14 cellular contexts compared by ENCODE assay signal in the genomic region with DNA sequence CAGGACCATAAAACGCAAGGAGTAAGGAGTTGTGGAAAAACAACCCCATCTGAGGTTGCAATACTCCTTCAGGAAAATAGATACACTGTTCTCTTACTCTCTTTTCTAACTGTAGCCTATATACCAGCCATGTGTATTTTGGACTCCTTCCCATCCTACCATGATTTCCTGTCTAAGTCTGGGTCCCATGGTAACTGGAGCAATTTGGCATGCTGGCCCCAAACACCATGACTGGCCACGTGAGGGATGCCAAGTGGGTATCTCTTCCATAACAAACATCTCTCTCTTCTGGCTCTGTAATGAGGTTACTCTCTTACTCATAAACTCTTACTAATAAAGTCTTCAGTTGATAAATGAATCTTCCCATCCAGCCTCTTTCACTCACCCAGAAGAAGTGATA. TPM values are rescaled to one million over a fixed set of nuclear protein-coding genes. Genes with fewer than 3 reads are reported as not detected.
DNase-seq lines count a peak whose midpoint lies in the region; ATAC-seq and TF ChIP-seq lines count a peak whose summit lies in the region.
"Had no signal": no experiment of that assay in that cellular context is flagged by ENCODE, and none has a peak within 500 bp of the region (broad histone marks: within the 10 kb centered on the region; RNA-seq: fewer than 3 reads in every experiment).

No MANE protein-coding gene starts in this region.

- H3K27ac Mint-ChIP-seq in MCF 10A (ENCODE audit: low read depth, unreplicated experiment) = no peak overlapping the region
- no peak overlapping the region for H3K27ac Mint-ChIP-seq in activated naive CD4-positive, alpha-beta T cell treated with anti-CD3 and anti-CD28 coated beads for 36 hours
- H3K27ac Mint-ChIP-seq in stimulated activated memory B cell treated with anti-CD40 and anti-IgM and Interleukin-4, amounts not matched to agents 10 μg/mL and 1 μg/mL and 100 μg/mL, for 72 hours = no peak overlapping the region
- H3K27ac Mint-ChIP-seq: activated naive CD4-positive, alpha-beta T cell treated with anti-CD3 and anti-CD28 coated beads, Interleukin-2, amount 50 U/mL, for 24 hours; endodermal cell had no signal

- TF ChIP-seq CTCF in MCF 10A (IDR thresholded peaks at IDR 0.05; ENCODE audit: unreplicated experiment) = no peak
- TF ChIP-seq CTCF in breast epithelium (IDR thresholded peaks at IDR 0.05) = no peak
- no peak for TF ChIP-seq CTCF in colonic mucosa (IDR thresholded peaks at IDR 0.05)
- no peak for TF ChIP-seq CTCF in upper lobe of left lung (IDR thresholded peaks at IDR 0.05)

- CTCF ChIA-PET in MCF 10A (lab: Yijun Ruan, JAX) = interaction anchor here (0.8 kb wide), 1 partner anchor 564 kb away, joined by 3 read pairs; no protein-coding TSS in a partner anchor
- CTCF ChIA-PET in activated naive CD4-positive, alpha-beta T cell treated with anti-CD3 and anti-CD28 coated beads for 36 hours (lab: Charles Lee) = no interaction called here

- WGBS in aorta, 2 donors = 3 to 5% methylated on average over 2 of the region's 2 CpGs
- 46 to 60% methylated on average over 2 of the region's 2 CpGs for WGBS in upper lobe of left lung, 2 donors

- POLR2A ChIA-PET in MCF 10A (lab: Yijun Ruan, JAX) = no interaction called here

- H3K9me3 Mint-ChIP-seq in MCF 10A (ENCODE audit: unreplicated experiment) = no peaks in the 10 kb centered on the region
- no peaks in the 10 kb centered on the region for H3K9me3 Mint-ChIP-seq in activated naive CD4-positive, alpha-beta T cell treated with anti-CD3 and anti-CD28 coated beads for 36 hours
- H3K9me3 Mint-ChIP-seq in stimulated activated memory B cell treated with anti-CD40 and anti-IgM and Interleukin-4, amounts not matched to agents 10 μg/mL and 1 μg/mL and 100 μg/mL, for 72 hours = no peaks in the 10 kb centered on the region
- H3K9me3 Mint-ChIP-seq: activated naive CD4-positive, alpha-beta T cell treated with anti-CD3 and anti-CD28 coated beads, Interleukin-2, amount 50 U/mL, for 24 hours; endodermal cell had no signal

- H3K4me3 Mint-ChIP-seq in MCF 10A (ENCODE audit: unreplicated experiment) = no peak overlapping the region
- no peak overlapping the region for H3K4me3 Mint-ChIP-seq in activated naive CD4-positive, alpha-beta T cell treated with anti-CD3 and anti-CD28 coated beads for 36 hours
- no peak overlapping the region for H3K4me3 Mint-ChIP-seq in stimulated activated memory B cell treated with anti-CD40 and anti-IgM and Interleukin-4, amounts not matched to agents 10 μg/mL and 1 μg/mL and 100 μg/mL, for 72 hours
- H3K4me3 Mint-ChIP-seq: activated naive CD4-positive, alpha-beta T cell treated with anti-CD3 and anti-CD28 coated beads, Interleukin-2, amount 50 U/mL, for 24 hours; endodermal cell had no signal

- H3K9ac ChIP-seq in colonic mucosa (ENCODE audit: low read depth in 2 of 2, low read length in 2 of 2) = no peak overlapping the region
- H3K9ac ChIP-seq: BLaER1 had no signal

- H3K36me3 Mint-ChIP-seq in MCF 10A (ENCODE audit: insufficient read depth, unreplicated experiment) = no peaks in the 10 kb centered on the region
- H3K36me3 Mint-ChIP-seq in activated naive CD4-positive, alpha-beta T cell treated with anti-CD3 and anti-CD28 coated beads for 36 hours (ENCODE audit: low read depth) = no peaks in the 10 kb centered on the region
- H3K36me3 Mint-ChIP-seq in stimulated activated memory B cell treated with anti-CD40 and anti-IgM and Interleukin-4, amounts not matched to agents 10 μg/mL and 1 μg/mL and 100 μg/mL, for 72 hours = no peaks in the 10 kb centered on the region
- H3K36me3 Mint-ChIP-seq: activated naive CD4-positive, alpha-beta T cell treated with anti-CD3 and anti-CD28 coated beads, Interleukin-2, amount 50 U/mL, for 24 hours had no signal

- H3K4me1 Mint-ChIP-seq in MCF 10A (ENCODE audit: insufficient read depth, unreplicated experiment) = peaks cover 17% of the 10 kb centered on the region
- H3K4me1 Mint-ChIP-seq in activated naive CD4-positive, alpha-beta T cell treated with anti-CD3 and anti-CD28 coated beads for 36 hours (ENCODE audit: low read depth) = peaks cover 27% of the 10 kb centered on the region
- H3K4me1 Mint-ChIP-seq in stimulated activated memory B cell treated with anti-CD40 and anti-IgM and Interleukin-4, amounts not matched to agents 10 μg/mL and 1 μg/mL and 100 μg/mL, for 72 hours = peaks cover 26% of the 10 kb centered on the region
- H3K4me1 Mint-ChIP-seq: activated naive CD4-positive, alpha-beta T cell treated with anti-CD3 and anti-CD28 coated beads, Interleukin-2, amount 50 U/mL, for 24 hours had no signal

- H3K27me3 ChIP-seq in breast epithelium (no peaks in the 10 kb centered on the region), colonic mucosa (no peaks in the 10 kb centered on the region), aorta (ENCODE audit: control insufficient read depth in 1 of 2, insufficient read depth in 2 of 2, low read length in 1 of 2) (no peaks in the 10 kb centered on the region), upper lobe of left lung (no peaks in the 10 kb centered on the region)
- H3K27me3 ChIP-seq: BLaER1, neutrophil, uterus had no signal

- H3K27ac ChIP-seq in breast epithelium = no peak overlapping the region
- H3K27ac ChIP-seq in colonic mucosa = peak overlapping the region; percentile 54
- H3K27ac ChIP-seq in aorta (ENCODE audit: low read depth in 1 of 2, low read length in 2 of 2) = peak overlapping the region in 1 of 2 donors; percentile 34
- no peak overlapping the region for H3K27ac ChIP-seq in upper lobe of left lung
- H3K27ac ChIP-seq: BLaER1, neutrophil had no signal

- TF ChIP-seq POLR2A in breast epithelium (IDR thresholded peaks at IDR 0.05) (no peak), upper lobe of left lung (IDR thresholded peaks at IDR 0.05) (no peak)

- BruUV-seq in MCF 10A (replicated peaks; lab: Mats Ljungman, UMichigan) = no TSS peak

- TF ChIP-seq EP300 in upper lobe of left lung (IDR thresholded peaks at IDR 0.05) = no peak

- intact Hi-C loops in MCF 10A (cut with micrococcal nuclease) (no loop called here), breast epithelium (cut with DNase I; ENCODE audit: low total_unique reads) (no loop called here), colonic mucosa (cut with DNase I) (no loop called here), aorta (cut with DNase I) (no loop called here)
- intact Hi-C loops in activated naive CD4-positive, alpha-beta T cell treated with anti-CD3 and anti-CD28 coated beads for 36 hours (cut with micrococcal nuclease) = no loop called here

- DNase-seq in MCF 10A (ENCODE audit: unreplicated experiment) (peak; percentile 77), breast epithelium (ENCODE audit: low spot score in 2 of 2) (no peak), NCI-H748 (lab: John Stamatoyannopoulos, UW; ENCODE audit: unreplicated experiment) (peak; percentile 86), colonic mucosa (peak; percentile 42), aorta (peak in 1 of 2 donors; percentile 73), upper lobe of left lung (no peak)
- no peak for DNase-seq in activated naive CD4-positive, alpha-beta T cell treated with anti-CD3 and anti-CD28 coated beads for 36 hours
- DNase-seq: activated CD4-positive, alpha-beta T cell treated with anti-CD3 and anti-CD28 coated beads for 4 hours; endodermal cell; uterus had no signal

- H3K27me3 Mint-ChIP-seq in MCF 10A (ENCODE audit: insufficient read depth, unreplicated experiment) = peaks cover 7% of the 10 kb centered on the region
- peaks cover 12% of the 10 kb centered on the region for H3K27me3 Mint-ChIP-seq in activated naive CD4-positive, alpha-beta T cell treated with anti-CD3 and anti-CD28 coated beads for 36 hours (ENCODE audit: low read depth)
- no peaks in the 10 kb centered on the region for H3K27me3 Mint-ChIP-seq in stimulated activated memory B cell treated with anti-CD40 and anti-IgM and Interleukin-4, amounts not matched to agents 10 μg/mL and 1 μg/mL and 100 μg/mL, for 72 hours
- H3K27me3 Mint-ChIP-seq: activated naive CD4-positive, alpha-beta T cell treated with anti-CD3 and anti-CD28 coated beads, Interleukin-2, amount 50 U/mL, for 24 hours had no signal

- peak; percentile 53 for ATAC-seq in aorta (ENCODE audit: low FRiP score)
- no peak for ATAC-seq in upper lobe of left lung (ENCODE audit: low FRiP score in 2 of 2)
- ATAC-seq in stimulated activated memory B cell treated with anti-CD40 and anti-IgM and Interleukin-4, amounts not matched to agents 10 μg/mL and 1 μg/mL and 100 μg/mL, for 72 hours = no peak

- H3K4me3 ChIP-seq in breast epithelium = no peak overlapping the region
- H3K4me3 ChIP-seq in colonic mucosa = no peak overlapping the region
- H3K4me3 ChIP-seq in aorta (ENCODE audit: low read length in 2 of 2) = no peak overlapping the region
- no peak overlapping the region for H3K4me3 ChIP-seq in upper lobe of left lung
- H3K4me3 ChIP-seq: BLaER1, uterus had no signal

- H3K9me3 ChIP-seq in breast epithelium (no peaks in the 10 kb centered on the region), colonic mucosa (no peaks in the 10 kb centered on the region), aorta (ENCODE audit: control insufficient read depth, low read length) (no peaks in the 10 kb centered on the region), upper lobe of left lung (no peaks in the 10 kb centered on the region)
- H3K9me3 ChIP-seq: BLaER1, neutrophil, uterus had no signal

- H3K36me3 ChIP-seq in breast epithelium (no peaks in the 10 kb centered on the region), colonic mucosa (no peaks in the 10 kb centered on the region), aorta (ENCODE audit: control insufficient read depth in 1 of 2, insufficient read depth in 2 of 2, low read length in 1 of 2) (no peaks in the 10 kb centered on the region), upper lobe of left lung (no peaks in the 10 kb centered on the region)
- H3K36me3 ChIP-seq: BLaER1, neutrophil, uterus had no signal

- H3K4me1 ChIP-seq in breast epithelium = no peaks in the 10 kb centered on the region
- peaks cover 11% of the 10 kb centered on the region for H3K4me1 ChIP-seq in colonic mucosa
- H3K4me1 ChIP-seq in aorta (ENCODE audit: control insufficient read depth in 1 of 2, insufficient read depth in 2 of 2, low read length in 2 of 2) = peaks cover 11 to 19% of the 10 kb centered on the region in 2 donors
- peaks cover 2 to 20% (median 14%) of the 10 kb centered on the region in 4 donors for H3K4me1 ChIP-seq in upper lobe of left lung
- H3K4me1 ChIP-seq: BLaER1 had no signal

RNA-seq across cellular contexts. Expression of gene ABTB2, which starts 26.5 kb away (rescaled TPM):
- total RNA-seq in MCF 10A (2022) = 2.9 and 3.1 TPM in 2 replicates
- 1 to 10 TPM; 1.3 to 5.6 (median 1.9) TPM for total RNA-seq in breast epithelium
- total RNA-seq in colonic mucosa = 10 to 100 TPM in 1 of 2 donors, 1 to 10 TPM in 1; 5.8 to 11.1 TPM
- 10 to 100 TPM; 10.5 to 11.4 TPM for total RNA-seq in aorta
- polyA plus RNA-seq in aorta = 1 to 10 TPM; 2.9 to 3.3 TPM
- total RNA-seq in activated naive CD4-positive, alpha-beta T cell treated with anti-CD3 and anti-CD28 coated beads for 36 hours = 1 to 10 TPM; 3.1 to 3.7 TPM
- total RNA-seq in upper lobe of left lung = 1 to 10 TPM; 1.4 to 6.8 (median 4.7) TPM

Comparison
In these comparisons a context has a peak if more than half of its experiments do, and no peak if none do; other contexts are left out.
1. DNase-seq: peak in MCF 10A (single experiment), NCI-H748 (single experiment) and colonic mucosa (single experiment); none in breast epithelium (0 of 2), activated naive CD4-positive, alpha-beta T cell treated with anti-CD3 and anti-CD28 coated beads for 36 hours (single experiment) and upper lobe of left lung (0 of 2).